ENCODE assay signal across 20 cellular contexts in genomic region chr6:107103082-107103481, GRCh38. TPM values are rescaled to one million over a fixed set of nuclear protein-coding genes. Genes with fewer than 3 reads are reported as not detected.
A peak's percentile ranks its signal among the peaks of the same experiment; 100 is the strongest.
DNase-seq lines count a peak whose midpoint lies in the region; ATAC-seq and TF ChIP-seq lines count a peak whose summit lies in the region.
"Had no signal": no experiment of that assay in that cellular context is flagged by ENCODE, and none has a peak within 500 bp of the region (broad histone marks: within the 10 kb centered on the region; RNA-seq: fewer than 3 reads in every experiment).

No MANE protein-coding gene starts in this region.

- H3K4me1 Mint-ChIP-seq in GM23338 (peaks cover 48% of the 10 kb centered on the region), nephron (peaks cover 12% of the 10 kb centered on the region)
- peaks cover 9% of the 10 kb centered on the region for H3K4me1 Mint-ChIP-seq in activated T-helper 17 cell treated with anti-CD3 and anti-CD28 coated beads, Interleukin-2, amount 50 U/mL, for 72 hours
- H3K4me1 Mint-ChIP-seq in T-helper 2 cell treated with Interferon-gamma antibody and Interleukin-4, amounts not matched to agents 5 μg/mL and 100 μg/mL, for 36 hours (ENCODE audit: low read depth), result peaks cover 6% of the 10 kb centered on the region

- H3K27ac Mint-ChIP-seq in GM23338, result peak overlapping the region; percentile 81
- peak overlapping the region; percentile 33 for H3K27ac Mint-ChIP-seq in activated T-helper 17 cell treated with anti-CD3 and anti-CD28 coated beads, Interleukin-2, amount 50 U/mL, for 72 hours
- peak overlapping the region in 2 of 3 experiments; percentile 33 to 51 for H3K27ac Mint-ChIP-seq in nephron
- no peak overlapping the region for H3K27ac Mint-ChIP-seq in T-helper 2 cell treated with Interferon-gamma antibody and Interleukin-4, amounts not matched to agents 5 μg/mL and 100 μg/mL, for 36 hours
- H3K27ac Mint-ChIP-seq in activated naive CD4-positive, alpha-beta T cell treated with anti-CD3 and anti-CD28 coated beads, Interleukin-2, amount 50 U/mL, for 72 hours, result no peak overlapping the region
- H3K27ac Mint-ChIP-seq: CD8-positive, alpha-beta T cell had no signal

- no peak overlapping the region for H3K4me2 ChIP-seq in GM23338

- peak; percentile 28 for ATAC-seq in GM23338
- ATAC-seq in activated T-helper 17 cell treated with anti-CD3 and anti-CD28 coated beads, Interleukin-2, amount 50 U/mL, for 72 hours (replicated peaks), result no peak
- no peak for ATAC-seq in activated naive CD4-positive, alpha-beta T cell treated with anti-CD3 and anti-CD28 coated beads, Interleukin-2, amount 50 U/mL, for 72 hours
- ATAC-seq: CD8-positive, alpha-beta T cell; PC-3 had no signal

- peak overlapping the region; percentile 89 for H3K27ac ChIP-seq in GM23338 (ENCODE audit: low read depth)
- H3K27ac ChIP-seq: 22Rv1, RWPE1, SJCRH30 had no signal

- no peak overlapping the region for H2AFZ ChIP-seq in GM23338

- H3F3A ChIP-seq in GM23338 (replicated peaks; ENCODE audit: low read depth), result peaks cover 13% of the 10 kb centered on the region; the same call in 1 of the 2 replicates

- H3K9me3 Mint-ChIP-seq in GM23338 (no peaks in the 10 kb centered on the region), nephron (no peaks in the 10 kb centered on the region)
- no peaks in the 10 kb centered on the region for H3K9me3 Mint-ChIP-seq in activated T-helper 17 cell treated with anti-CD3 and anti-CD28 coated beads, Interleukin-2, amount 50 U/mL, for 72 hours
- H3K9me3 Mint-ChIP-seq in T-helper 2 cell treated with Interferon-gamma antibody and Interleukin-4, amounts not matched to agents 5 μg/mL and 100 μg/mL, for 36 hours, result no peaks in the 10 kb centered on the region
- no peaks in the 10 kb centered on the region for H3K9me3 Mint-ChIP-seq in activated naive CD4-positive, alpha-beta T cell treated with anti-CD3 and anti-CD28 coated beads, Interleukin-2, amount 50 U/mL, for 72 hours
- H3K9me3 Mint-ChIP-seq: CD8-positive, alpha-beta T cell had no signal

- peaks cover 30% of the 10 kb centered on the region; the same call in 2 of the 3 replicates for H3K36me3 Mint-ChIP-seq in GM23338 (ENCODE audit: low read depth)
- H3K36me3 Mint-ChIP-seq in activated T-helper 17 cell treated with anti-CD3 and anti-CD28 coated beads, Interleukin-2, amount 50 U/mL, for 72 hours (ENCODE audit: low read depth), result peaks cover 7% of the 10 kb centered on the region
- peaks cover 6% of the 10 kb centered on the region for H3K36me3 Mint-ChIP-seq in nephron (ENCODE audit: low read depth)
- H3K36me3 Mint-ChIP-seq in T-helper 2 cell treated with Interferon-gamma antibody and Interleukin-4, amounts not matched to agents 5 μg/mL and 100 μg/mL, for 36 hours (ENCODE audit: low read depth), result peaks cover 2% of the 10 kb centered on the region
- H3K36me3 Mint-ChIP-seq in activated naive CD4-positive, alpha-beta T cell treated with anti-CD3 and anti-CD28 coated beads, Interleukin-2, amount 50 U/mL, for 72 hours, result no peaks in the 10 kb centered on the region
- H3K36me3 Mint-ChIP-seq: CD8-positive, alpha-beta T cell had no signal

- peak overlapping the region; percentile 18; the same call in 1 of the 3 replicates for H3K4me3 Mint-ChIP-seq in GM23338
- no peak overlapping the region for H3K4me3 Mint-ChIP-seq in activated T-helper 17 cell treated with anti-CD3 and anti-CD28 coated beads, Interleukin-2, amount 50 U/mL, for 72 hours
- H3K4me3 Mint-ChIP-seq in nephron, result no peak overlapping the region
- no peak overlapping the region for H3K4me3 Mint-ChIP-seq in T-helper 2 cell treated with Interferon-gamma antibody and Interleukin-4, amounts not matched to agents 5 μg/mL and 100 μg/mL, for 36 hours
- H3K4me3 Mint-ChIP-seq: CD8-positive, alpha-beta T cell had no signal

- peaks cover 8% of the 10 kb centered on the region; the same call in 1 of the 2 replicates for H3K36me3 ChIP-seq in GM23338 (ENCODE audit: insufficient read depth)
- H3K36me3 ChIP-seq: BE2C, SJCRH30 had no signal

- H3K27me3 Mint-ChIP-seq in GM23338 (ENCODE audit: insufficient read depth, low read depth, poor library complexity), result peaks cover 10% of the 10 kb centered on the region
- H3K27me3 Mint-ChIP-seq in activated T-helper 17 cell treated with anti-CD3 and anti-CD28 coated beads, Interleukin-2, amount 50 U/mL, for 72 hours, result no peaks in the 10 kb centered on the region
- no peaks in the 10 kb centered on the region for H3K27me3 Mint-ChIP-seq in nephron (ENCODE audit: low read depth)
- no peaks in the 10 kb centered on the region for H3K27me3 Mint-ChIP-seq in T-helper 2 cell treated with Interferon-gamma antibody and Interleukin-4, amounts not matched to agents 5 μg/mL and 100 μg/mL, for 36 hours (ENCODE audit: low read depth)

- H3K9me2 ChIP-seq in GM23338 (ENCODE audit: insufficient read depth), result 0 out of 2 replicates have a peak, but pooled peaks cover 4% of the 10 kb centered on the region

- no peak overlapping the region for H3K4me3 ChIP-seq in GM23338
- H3K4me3 ChIP-seq: HAP-1, SJCRH30 had no signal

- H4K20me1 ChIP-seq in GM23338 (replicated peaks; ENCODE audit: insufficient read depth), result no peaks in the 10 kb centered on the region

- TF ChIP-seq CTCF in GM23338 (conservative IDR thresholded peaks at IDR 0.05; ENCODE audit: low read depth in 2 of 2), result no peak
- no peak for TF ChIP-seq CTCF in nephron (IDR thresholded peaks at IDR 0.05; ENCODE audit: unreplicated experiment in 3 of 3)

- peaks cover 74% of the 10 kb centered on the region for H3K79me2 ChIP-seq in GM23338 (replicated peaks; ENCODE audit: insufficient read depth)

- DNase-seq in DMS 273 (lab: John Stamatoyannopoulos, UW; ENCODE audit: unreplicated experiment), result peak; percentile 55
- DNase-seq in DMS 273 treated with DMSO at 0.1 percent for 48 hours (lab: John Stamatoyannopoulos, UW), result no peak
- DNase-seq in GM23338 (ENCODE audit: low spot score), result peak; percentile 55
- no peak for DNase-seq in T-helper 2 cell treated with Interferon-gamma antibody and Interleukin-4, amounts not matched to agents 5 μg/mL and 100 μg/mL, for 36 hours (ENCODE audit: low spot score)
- DNase-seq in AG08395 (ENCODE audit: low spot score), result no peak
- no peak for DNase-seq in activated naive CD4-positive, alpha-beta T cell treated with anti-CD3 and anti-CD28 coated beads, Interleukin-2, amount 50 U/mL, for 72 hours (ENCODE audit: low spot score in 2 of 2)
- DNase-seq: BE2C; CD8-positive, alpha-beta T cell; GF-D8; KBM-7; NCI-H1436 treated with DMSO at 0.1 percent for 48 hours; NCI-H2029 treated with DMSO at 0.1 percent for 48 hours; NK-92 treated with Interleukin-12 subunit alpha and Interleukin-12 subunit beta, amount 100 ng/mL, for 24 hours; PC-3; SJCRH30 had no signal

- no peaks in the 10 kb centered on the region for H3K27me3 ChIP-seq in GM23338 (ENCODE audit: insufficient read depth)
- H3K27me3 ChIP-seq: BE2C, SJCRH30 had no signal

- peaks cover 54% of the 10 kb centered on the region for H3K4me1 ChIP-seq in GM23338 (ENCODE audit: insufficient read depth)
- H3K4me1 ChIP-seq: BE2C, SJCRH30 had no signal

TF ChIP-seq in GM23338, 12 proteins besides CTCF, POLR2A, EP300 and RAD21 (continues in another document):
- TF ChIP-seq ZNF331 (CRISPR knock-in tag; IDR thresholded peaks at IDR 0.05; ENCODE audit: low read depth) (no peak), EZH2phosphoT487 (IDR thresholded peaks at IDR 0.05; ENCODE audit: unreplicated experiment) (no peak), EZH2 (IDR thresholded peaks at IDR 0.05; ENCODE audit: low read depth, unreplicated experiment) (no peak), POLR2AphosphoS5 (IDR thresholded peaks at IDR 0.05; ENCODE audit: low read depth) (peak; percentile 21; the same call in 1 of the 2 replicates), REST (IDR thresholded peaks at IDR 0.05; ENCODE audit: unreplicated experiment) (no peak)

RNA-seq across cellular contexts. Expression of gene BEND3, which starts 12.2 kb away (rescaled TPM):
- total RNA-seq in GM23338 (2014; rRNA removed; shearing (Covaris generic)), result 30.5 and 33.7 TPM in 2 replicates
- polyA plus RNA-seq in GM23338 (2016; fragmentation: Nextera tagmentation; extraction: Ambion mirVana), result 8.6 and 9.2 TPM in 2 replicates
- 1 to 10 TPM; 4.4 to 5.1 TPM for total RNA-seq in activated T-helper 17 cell treated with anti-CD3 and anti-CD28 coated beads, Interleukin-2, amount 50 U/mL, for 72 hours
- 1 to 10 TPM; 4.0 to 5.2 TPM for total RNA-seq in activated naive CD4-positive, alpha-beta T cell treated with anti-CD3 and anti-CD28 coated beads, Interleukin-2, amount 50 U/mL, for 72 hours

Comparison
In these comparisons a context has a peak if more than half of its experiments do, and no peak if none do; other contexts are left out.
1. DNase-seq: peak in DMS 273 (single experiment) and GM23338 (single experiment); none in DMS 273 treated with DMSO at 0.1 percent for 48 hours (single experiment), T-helper 2 cell treated with Interferon-gamma antibody and Interleukin-4, amounts not matched to agents 5 μg/mL and 100 μg/mL, for 36 hours (single experiment), AG08395 (single experiment) and activated naive CD4-positive, alpha-beta T cell treated with anti-CD3 and anti-CD28 coated beads, Interleukin-2, amount 50 U/mL, for 72 hours (0 of 2).
2. H3K27ac Mint-ChIP-seq: peak in GM23338 (single experiment), activated T-helper 17 cell treated with anti-CD3 and anti-CD28 coated beads, Interleukin-2, amount 50 U/mL, for 72 hours (single experiment) and nephron (2 of 3); none in T-helper 2 cell treated with Interferon-gamma antibody and Interleukin-4, amounts not matched to agents 5 μg/mL and 100 μg/mL, for 36 hours (single experiment) and activated naive CD4-positive, alpha-beta T cell treated with anti-CD3 and anti-CD28 coated beads, Interleukin-2, amount 50 U/mL, for 72 hours (0 of 2).